1 cellular context compared by ENCODE assay signal in genomic region chr7:92447239-92448184, GRCh38.
TF ChIP-seq lines count a peak whose summit lies in the region.

A gene with protein sequence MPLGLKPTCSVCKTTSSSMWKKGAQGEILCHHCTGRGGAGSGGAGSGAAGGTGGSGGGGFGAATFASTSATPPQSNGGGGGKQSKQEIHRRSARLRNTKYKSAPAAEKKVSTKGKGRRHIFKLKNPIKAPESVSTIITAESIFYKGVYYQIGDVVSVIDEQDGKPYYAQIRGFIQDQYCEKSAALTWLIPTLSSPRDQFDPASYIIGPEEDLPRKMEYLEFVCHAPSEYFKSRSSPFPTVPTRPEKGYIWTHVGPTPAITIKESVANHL (plus strand): TSS chr7:92447482. CDS start chr7:92447730, 248 bp downstream.

TF ChIP-seq in K562, 482 proteins besides CTCF, POLR2A, EP300 and RAD21 (continued from another document):
- TF ChIP-seq FUS (optimal IDR thresholded peaks at IDR 0.05; ENCODE audit: low read depth, low read length): no peak
- 0 out of 2 replicates have a peak, but pooled peaks have one; percentile 13 for TF ChIP-seq ILF3 (IDR thresholded peaks at IDR 0.05; ENCODE audit: borderline replicate concordance)
- TF ChIP-seq EGR1 (conservative IDR thresholded peaks at IDR 0.05): peak; percentile 63
- peak; percentile 4 for TF ChIP-seq ZNF146 (CRISPR knock-in tag; IDR thresholded peaks at IDR 0.05; ENCODE audit: unreplicated experiment)
- TF ChIP-seq, protein P1, sequence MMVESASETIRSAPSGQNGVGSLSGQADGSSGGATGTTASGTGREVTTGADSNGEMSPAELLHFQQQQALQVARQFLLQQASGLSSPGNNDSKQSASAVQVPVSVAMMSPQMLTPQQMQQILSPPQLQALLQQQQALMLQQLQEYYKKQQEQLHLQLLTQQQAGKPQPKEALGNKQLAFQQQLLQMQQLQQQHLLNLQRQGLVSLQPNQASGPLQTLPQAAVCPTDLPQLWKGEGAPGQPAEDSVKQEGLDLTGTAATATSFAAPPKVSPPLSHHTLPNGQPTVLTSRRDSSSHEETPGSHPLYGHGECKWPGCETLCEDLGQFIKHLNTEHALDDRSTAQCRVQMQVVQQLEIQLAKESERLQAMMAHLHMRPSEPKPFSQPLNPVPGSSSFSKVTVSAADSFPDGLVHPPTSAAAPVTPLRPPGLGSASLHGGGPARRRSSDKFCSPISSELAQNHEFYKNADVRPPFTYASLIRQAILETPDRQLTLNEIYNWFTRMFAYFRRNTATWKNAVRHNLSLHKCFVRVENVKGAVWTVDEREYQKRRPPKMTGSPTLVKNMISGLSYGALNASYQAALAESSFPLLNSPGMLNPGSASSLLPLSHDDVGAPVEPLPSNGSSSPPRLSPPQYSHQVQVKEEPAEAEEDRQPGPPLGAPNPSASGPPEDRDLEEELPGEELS (CRISPR knock-in tag; IDR thresholded peaks at IDR 0.05; ENCODE audit: borderline replicate concordance): peak; percentile 70; the same call in 1 of the 2 replicates
- no peak for TF ChIP-seq NFYB (IDR thresholded peaks at IDR 0.05; ENCODE audit: extremely low read depth, insufficient read length)
- TF ChIP-seq, protein P2, sequence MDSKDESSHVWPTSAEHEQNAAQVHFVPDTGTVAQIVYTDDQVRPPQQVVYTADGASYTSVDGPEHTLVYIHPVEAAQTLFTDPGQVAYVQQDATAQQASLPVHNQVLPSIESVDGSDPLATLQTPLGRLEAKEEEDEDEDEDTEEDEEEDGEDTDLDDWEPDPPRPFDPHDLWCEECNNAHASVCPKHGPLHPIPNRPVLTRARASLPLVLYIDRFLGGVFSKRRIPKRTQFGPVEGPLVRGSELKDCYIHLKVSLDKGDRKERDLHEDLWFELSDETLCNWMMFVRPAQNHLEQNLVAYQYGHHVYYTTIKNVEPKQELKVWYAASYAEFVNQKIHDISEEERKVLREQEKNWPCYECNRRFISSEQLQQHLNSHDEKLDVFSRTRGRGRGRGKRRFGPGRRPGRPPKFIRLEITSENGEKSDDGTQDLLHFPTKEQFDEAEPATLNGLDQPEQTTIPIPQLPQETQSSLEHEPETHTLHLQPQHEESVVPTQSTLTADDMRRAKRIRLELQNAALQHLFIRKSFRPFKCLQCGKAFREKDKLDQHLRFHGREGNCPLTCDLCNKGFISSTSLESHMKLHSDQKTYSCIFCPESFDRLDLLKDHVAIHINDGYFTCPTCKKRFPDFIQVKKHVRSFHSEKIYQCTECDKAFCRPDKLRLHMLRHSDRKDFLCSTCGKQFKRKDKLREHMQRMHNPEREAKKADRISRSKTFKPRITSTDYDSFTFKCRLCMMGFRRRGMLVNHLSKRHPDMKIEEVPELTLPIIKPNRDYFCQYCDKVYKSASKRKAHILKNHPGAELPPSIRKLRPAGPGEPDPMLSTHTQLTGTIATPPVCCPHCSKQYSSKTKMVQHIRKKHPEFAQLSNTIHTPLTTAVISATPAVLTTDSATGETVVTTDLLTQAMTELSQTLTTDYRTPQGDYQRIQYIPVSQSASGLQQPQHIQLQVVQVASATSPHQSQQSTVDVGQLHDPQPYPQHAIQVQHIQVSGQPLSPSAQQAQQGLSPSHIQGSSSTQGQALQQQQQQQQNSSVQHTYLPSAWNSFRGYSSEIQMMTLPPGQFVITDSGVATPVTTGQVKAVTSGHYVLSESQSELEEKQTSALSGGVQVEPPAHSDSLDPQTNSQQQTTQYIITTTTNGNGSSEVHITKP (IDR thresholded peaks at IDR 0.05; ENCODE audit: partially characterized antibody): peak; percentile 13
- peak; percentile 70 for TF ChIP-seq MAX (CRISPR knock-in tag; IDR thresholded peaks at IDR 0.05)
- 0 out of 2 replicates have a peak, but pooled peaks have one; percentile 61 for TF ChIP-seq XRCC5 (IDR thresholded peaks at IDR 0.05; ENCODE audit: low read depth, low read length)
- 0 out of 2 replicates have a peak, but pooled peaks have one; percentile 25 for TF ChIP-seq ARID1B (IDR thresholded peaks at IDR 0.05)
- TF ChIP-seq RFX7 (CRISPR knock-in tag; IDR thresholded peaks at IDR 0.05): no peak
- peak; percentile 89; the same call in 1 of the 2 replicates for TF ChIP-seq PHB (CRISPR knock-in tag; IDR thresholded peaks at IDR 0.05)
- TF ChIP-seq MBD2 (IDR thresholded peaks at IDR 0.05; ENCODE audit: borderline replicate concordance, low read depth): peak; percentile 61; the same call in 1 of the 2 replicates
- TF ChIP-seq, protein P3, sequence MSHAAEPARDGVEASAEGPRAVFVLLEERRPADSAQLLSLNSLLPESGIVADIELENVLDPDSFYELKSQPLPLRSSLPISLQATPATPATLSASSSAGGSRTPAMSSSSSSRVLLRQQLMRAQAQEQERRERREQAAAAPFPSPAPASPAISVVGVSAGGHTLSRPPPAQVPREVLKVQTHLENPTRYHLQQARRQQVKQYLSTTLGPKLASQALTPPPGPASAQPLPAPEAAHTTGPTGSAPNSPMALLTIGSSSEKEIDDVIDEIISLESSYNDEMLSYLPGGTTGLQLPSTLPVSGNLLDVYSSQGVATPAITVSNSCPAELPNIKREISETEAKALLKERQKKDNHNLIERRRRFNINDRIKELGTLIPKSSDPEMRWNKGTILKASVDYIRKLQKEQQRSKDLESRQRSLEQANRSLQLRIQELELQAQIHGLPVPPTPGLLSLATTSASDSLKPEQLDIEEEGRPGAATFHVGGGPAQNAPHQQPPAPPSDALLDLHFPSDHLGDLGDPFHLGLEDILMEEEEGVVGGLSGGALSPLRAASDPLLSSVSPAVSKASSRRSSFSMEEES (CRISPR knock-in tag; IDR thresholded peaks at IDR 0.05): peak; percentile 28; the same call in 1 of the 2 replicates
- TF ChIP-seq SOX6 (IDR thresholded peaks at IDR 0.05): peak; percentile 28; the same call in 1 of the 2 replicates
- TF ChIP-seq CREM (IDR thresholded peaks at IDR 0.05; ENCODE audit: low read depth): peak; percentile 42
- TF ChIP-seq, protein P4, sequence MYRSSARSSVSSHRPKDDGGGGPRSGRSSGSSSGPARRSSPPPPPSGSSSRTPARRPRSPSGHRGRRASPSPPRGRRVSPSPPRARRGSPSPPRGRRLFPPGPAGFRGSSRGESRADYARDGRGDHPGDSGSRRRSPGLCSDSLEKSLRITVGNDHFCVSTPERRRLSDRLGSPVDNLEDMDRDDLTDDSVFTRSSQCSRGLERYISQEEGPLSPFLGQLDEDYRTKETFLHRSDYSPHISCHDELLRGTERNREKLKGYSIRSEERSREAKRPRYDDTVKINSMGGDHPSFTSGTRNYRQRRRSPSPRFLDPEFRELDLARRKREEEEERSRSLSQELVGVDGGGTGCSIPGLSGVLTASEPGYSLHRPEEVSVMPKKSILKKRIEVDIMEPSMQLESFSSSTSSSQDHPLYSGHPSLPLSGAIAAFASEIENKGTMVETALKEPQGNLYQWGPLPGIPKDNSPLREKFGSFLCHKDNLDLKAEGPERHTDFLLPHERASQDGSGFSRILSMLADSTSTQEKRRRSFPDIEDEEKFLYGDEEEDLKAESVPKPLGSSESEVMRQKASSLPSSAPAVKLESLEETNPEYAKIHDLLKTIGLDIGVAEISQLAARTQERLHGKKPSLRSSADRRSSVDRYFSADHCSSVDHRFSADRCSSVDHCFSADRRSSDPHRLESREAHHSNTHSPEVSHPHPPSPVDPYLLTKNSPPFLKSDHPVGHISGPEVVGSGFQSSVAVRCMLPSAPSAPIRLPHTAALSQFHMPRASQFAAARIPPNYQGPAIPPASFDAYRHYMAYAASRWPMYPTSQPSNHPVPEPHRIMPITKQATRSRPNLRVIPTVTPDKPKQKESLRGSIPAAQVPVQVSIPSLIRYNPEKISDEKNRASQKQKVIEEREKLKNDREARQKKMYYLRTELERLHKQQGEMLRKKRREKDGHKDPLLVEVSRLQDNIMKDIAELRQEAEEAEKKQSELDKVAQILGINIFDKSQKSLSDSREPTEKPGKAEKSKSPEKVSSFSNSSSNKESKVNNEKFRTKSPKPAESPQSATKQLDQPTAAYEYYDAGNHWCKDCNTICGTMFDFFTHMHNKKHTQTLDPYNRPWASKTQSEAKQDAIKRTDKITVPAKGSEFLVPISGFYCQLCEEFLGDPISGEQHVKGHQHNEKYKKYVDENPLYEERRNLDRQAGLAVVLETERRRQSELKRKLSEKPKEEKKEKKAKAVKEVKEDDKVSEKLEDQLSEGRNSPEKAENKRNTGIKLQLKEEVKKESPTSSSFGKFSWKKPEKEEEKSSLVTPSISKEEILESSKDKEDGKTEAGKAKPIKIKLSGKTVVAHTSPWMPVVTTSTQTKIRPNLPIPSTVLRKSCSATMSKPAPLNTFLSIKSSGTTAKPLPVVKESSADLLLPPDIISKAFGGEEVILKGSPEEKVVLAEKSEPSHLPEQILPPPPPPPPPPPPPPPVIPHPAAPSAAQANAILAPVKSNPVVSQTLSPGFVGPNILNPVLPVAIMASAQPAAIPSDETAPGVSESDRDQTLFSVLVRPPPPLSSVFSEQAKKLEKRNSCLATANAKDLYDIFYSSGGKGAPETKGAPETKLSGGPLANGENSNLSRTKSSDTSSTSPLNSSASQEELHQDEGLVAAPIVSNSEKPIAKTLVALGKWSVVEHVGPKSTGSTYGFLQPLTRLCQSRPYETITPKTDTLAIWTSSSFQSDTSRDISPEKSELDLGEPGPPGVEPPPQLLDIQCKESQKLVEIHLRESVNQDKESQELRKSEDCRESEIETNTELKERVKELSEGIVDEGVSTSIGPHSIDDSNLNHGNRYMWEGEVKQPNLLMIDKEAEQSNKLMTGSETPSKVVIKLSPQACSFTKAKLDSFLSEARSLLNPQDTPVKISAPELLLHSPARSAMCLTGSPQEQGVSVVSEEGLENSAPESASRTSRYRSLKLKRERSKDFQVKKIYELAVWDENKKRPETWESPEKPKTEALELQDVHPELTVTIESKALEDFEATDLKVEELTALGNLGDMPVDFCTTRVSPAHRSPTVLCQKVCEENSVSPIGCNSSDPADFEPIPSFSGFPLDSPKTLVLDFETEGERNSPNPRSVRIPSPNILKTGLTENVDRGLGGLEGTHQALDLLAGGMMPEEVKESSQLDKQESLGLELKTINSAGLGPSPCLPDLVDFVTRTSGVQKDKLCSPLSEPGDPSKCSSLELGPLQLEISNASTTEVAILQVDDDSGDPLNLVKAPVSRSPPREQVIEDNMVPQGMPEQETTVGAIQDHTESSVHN (IDR thresholded peaks at IDR 0.05; ENCODE audit: borderline replicate concordance in 1 of 2, low read depth in 1 of 2): no peak
- TF ChIP-seq, protein P5, sequence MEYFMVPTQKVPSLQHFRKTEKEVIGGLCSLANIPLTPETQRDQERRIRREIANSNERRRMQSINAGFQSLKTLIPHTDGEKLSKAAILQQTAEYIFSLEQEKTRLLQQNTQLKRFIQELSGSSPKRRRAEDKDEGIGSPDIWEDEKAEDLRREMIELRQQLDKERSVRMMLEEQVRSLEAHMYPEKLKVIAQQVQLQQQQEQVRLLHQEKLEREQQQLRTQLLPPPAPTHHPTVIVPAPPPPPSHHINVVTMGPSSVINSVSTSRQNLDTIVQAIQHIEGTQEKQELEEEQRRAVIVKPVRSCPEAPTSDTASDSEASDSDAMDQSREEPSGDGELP (CRISPR knock-in tag; IDR thresholded peaks at IDR 0.05; ENCODE audit: borderline replicate concordance): peak; percentile 66
- TF ChIP-seq HNRNPLL (IDR thresholded peaks at IDR 0.05; ENCODE audit: low read depth, low read length, poor library complexity, severe bottlenecking): peak; percentile 38
- peak; percentile 81 for TF ChIP-seq SMC3 (conservative IDR thresholded peaks at IDR 0.05; ENCODE audit: insufficient read depth, low read depth, low read length)
- peak; percentile 82 for TF ChIP-seq DEAF1 (CRISPR knock-in tag; IDR thresholded peaks at IDR 0.05)
- TF ChIP-seq GABPB1 (CRISPR knock-in tag; IDR thresholded peaks at IDR 0.05): peak; percentile 96
- peak; percentile 96 for TF ChIP-seq ZFX (CRISPR knock-in tag; IDR thresholded peaks at IDR 0.05)
- peak; percentile 68 for TF ChIP-seq SMAD4 (CRISPR knock-in tag; conservative IDR thresholded peaks at IDR 0.05)
- peak; percentile 30 for TF ChIP-seq CHD4 (IDR thresholded peaks at IDR 0.05; ENCODE audit: insufficient read depth, insufficient replicate concordance, low read depth, low read length, poor library complexity, severe bottlenecking)
- peak; percentile 84 for TF ChIP-seq NFRKB (IDR thresholded peaks at IDR 0.05; ENCODE audit: low read depth)
- TF ChIP-seq NFE2L1 (tag; IDR thresholded peaks at IDR 0.05; ENCODE audit: borderline replicate concordance, low read depth): no peak
- TF ChIP-seq BCL6 (CRISPR knock-in tag; IDR thresholded peaks at IDR 0.05): no peak
- 0 out of 2 replicates have a peak, but pooled peaks have one; percentile 21 for TF ChIP-seq ZNF282 (CRISPR knock-in tag; IDR thresholded peaks at IDR 0.05)
- peak; percentile 72 for TF ChIP-seq ZKSCAN1 (IDR thresholded peaks at IDR 0.05; ENCODE audit: low read depth, low read length)
- TF ChIP-seq, protein P6, sequence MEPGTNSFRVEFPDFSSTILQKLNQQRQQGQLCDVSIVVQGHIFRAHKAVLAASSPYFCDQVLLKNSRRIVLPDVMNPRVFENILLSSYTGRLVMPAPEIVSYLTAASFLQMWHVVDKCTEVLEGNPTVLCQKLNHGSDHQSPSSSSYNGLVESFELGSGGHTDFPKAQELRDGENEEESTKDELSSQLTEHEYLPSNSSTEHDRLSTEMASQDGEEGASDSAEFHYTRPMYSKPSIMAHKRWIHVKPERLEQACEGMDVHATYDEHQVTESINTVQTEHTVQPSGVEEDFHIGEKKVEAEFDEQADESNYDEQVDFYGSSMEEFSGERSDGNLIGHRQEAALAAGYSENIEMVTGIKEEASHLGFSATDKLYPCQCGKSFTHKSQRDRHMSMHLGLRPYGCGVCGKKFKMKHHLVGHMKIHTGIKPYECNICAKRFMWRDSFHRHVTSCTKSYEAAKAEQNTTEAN (CRISPR knock-in tag; IDR thresholded peaks at IDR 0.05): 0 out of 2 replicates have a peak, but pooled peaks have one; percentile 61
- peak; percentile 95 for TF ChIP-seq POLR2G (IDR thresholded peaks at IDR 0.05; ENCODE audit: low read depth, low read length)
